In genomic region chr19:8506402-8506957, GRCh38 we compare ENCODE assay signal across 8 cellular contexts. TPM values are rescaled to one million over a fixed set of nuclear protein-coding genes. Genes with fewer than 3 reads are reported as not detected.
DNase-seq lines count a peak whose midpoint lies in the region; ATAC-seq and TF ChIP-seq lines count a peak whose summit lies in the region.

No MANE protein-coding gene starts in this region.

- DNase-seq in NCI-H146 (lab: John Stamatoyannopoulos, UW) (peak; percentile 28), NCI-H146 treated with DMSO at 0.1 percent for 48 hours (lab: John Stamatoyannopoulos, UW; ENCODE audit: unreplicated experiment) (no peak), Peyer's patch (no peak), fibroblast of mammary gland (ENCODE audit: low read depth) (no peak), psoas muscle (no peak)

- no peak for TF ChIP-seq POLR2A in Peyer's patch (IDR thresholded peaks at IDR 0.05)

- H3K27ac ChIP-seq in Peyer's patch (peak overlapping the region in 1 of 4 donors; percentile 62), psoas muscle (peak overlapping the region; percentile 53)

- no peaks in the 10 kb centered on the region for H3K9me3 ChIP-seq in Peyer's patch
- H3K9me3 ChIP-seq in psoas muscle, result no peaks in the 10 kb centered on the region

- peaks cover 0 to 16% (median 0%) of the 10 kb centered on the region in 4 donors for H3K4me1 ChIP-seq in Peyer's patch
- H3K4me1 ChIP-seq in psoas muscle, result peaks cover 11% of the 10 kb centered on the region

- ATAC-seq in psoas muscle, result peak; percentile 3 to 11 (median 6)
- no peak for ATAC-seq in GM21576 (IDR thresholded peaks at IDR 0.05; ENCODE audit: unreplicated experiment)
- no peak for ATAC-seq in HG03135 (IDR thresholded peaks at IDR 0.05; ENCODE audit: unreplicated experiment)
- no peak for ATAC-seq in HG03095 (IDR thresholded peaks at IDR 0.05; ENCODE audit: unreplicated experiment)

- WGBS in psoas muscle, 3 donors, result 19 to 29% (median 22%) methylated on average over 18 of the region's 18 CpGs

- H3K36me3 ChIP-seq in Peyer's patch (peaks cover 0 to 6% (median 0%) of the 10 kb centered on the region in 3 donors), psoas muscle (ENCODE audit: insufficient read depth in 1 of 2, low read depth in 1 of 2) (peaks cover 0 to 9% of the 10 kb centered on the region in 2 donors)

- intact Hi-C loops in psoas muscle (cut with DNase I), result loop anchor here (2.0 to 5.0 kb wide), 3 partner anchors 94 to 156 kb away; partner anchors contain the start of gene MARCHF2 (in 1 of the 2)

- H3K4me3 ChIP-seq in Peyer's patch (peak overlapping the region; percentile 50 to 67 (median 66)), fibroblast of mammary gland (ENCODE audit: control insufficient read depth, low read depth, low read length) (peak overlapping the region; percentile 53), psoas muscle (peak overlapping the region; percentile 73)

- H3K27me3 ChIP-seq in Peyer's patch, result no peaks in the 10 kb centered on the region
- H3K27me3 ChIP-seq in psoas muscle (ENCODE audit: insufficient read depth in 3 of 3, low read length in 2 of 3), result no peaks in the 10 kb centered on the region

- TF ChIP-seq CTCF in Peyer's patch (IDR thresholded peaks at IDR 0.05), result peak in 1 of 6 experiments; percentile 2
- no peak for TF ChIP-seq CTCF in fibroblast of mammary gland (conservative IDR thresholded peaks at IDR 0.05; ENCODE audit: control insufficient read depth, insufficient read depth, low read depth, low read length)
- no peak for TF ChIP-seq CTCF in psoas muscle (IDR thresholded peaks at IDR 0.05)

RNA-seq across cellular contexts. Expression of gene PRAM1, which starts 4.0 kb away (rescaled TPM):
- total RNA-seq in Peyer's patch (1 to 10 TPM in 3 of 4 donors, not detected in 1; 1.6 to 8.3 (median 2.7) TPM), psoas muscle (under 1 TPM; 0.22 to 0.65 (median 0.49) TPM)
- polyA plus RNA-seq in psoas muscle, result under 1 TPM in 2 of 3 donors, not detected in 1; 0.27 to 0.29 TPM

RNA-seq across cellular contexts. Expression of gene ZNF414, which starts 7.5 kb away (rescaled TPM):
- total RNA-seq in Peyer's patch (10 to 100 TPM; 12.4 to 45.2 (median 24.1) TPM), psoas muscle (10 to 100 TPM; 15.6 to 19.3 (median 17.8) TPM)
- 10 to 100 TPM; 10.4 to 21.6 (median 17.8) TPM for polyA plus RNA-seq in psoas muscle

Comparison
In these comparisons a context has a peak if more than half of its experiments do, and no peak if none do; other contexts are left out.
1. ATAC-seq: peak in psoas muscle (4 of 4); none in GM21576 (single experiment), HG03135 (single experiment) and HG03095 (single experiment).
2. Peak in every context shown above with its lines, with median percentiles within 50 percentile points of each other: H3K4me3 ChIP-seq.